In genomic region chr5:126531543-126532120, GRCh38 we compare ENCODE assay signal across 12 cellular contexts.
A peak's percentile ranks its signal among the peaks of the same experiment; 100 is the strongest.
DNase-seq lines count a peak whose midpoint lies in the region; ATAC-seq and TF ChIP-seq lines count a peak whose summit lies in the region.
"Had no signal": no experiment of that assay in that cellular context is flagged by ENCODE, and none has a peak within 500 bp of the region (broad histone marks: within the 10 kb centered on the region; RNA-seq: fewer than 3 reads in every experiment).

No MANE protein-coding gene starts in this region.

- H3K4me1 ChIP-seq in IMR-90 (ENCODE audit: control insufficient read depth, insufficient read depth, low read length) (peaks cover 10% of the 10 kb centered on the region), spleen (no peaks in the 10 kb centered on the region), PC-3 (ENCODE audit: insufficient read depth, low read length) (no peaks in the 10 kb centered on the region), A673 (ENCODE audit: insufficient read depth, low read length, poor library complexity, severe bottlenecking) (no peaks in the 10 kb centered on the region)

- H3K9me3 ChIP-seq in IMR-90 (ENCODE audit: control insufficient read depth, insufficient read depth, low read length), result no peaks in the 10 kb centered on the region
- peaks cover 0 to 7% (median 0%) of the 10 kb centered on the region in 8 donors for H3K9me3 ChIP-seq in spleen
- H3K9me3 ChIP-seq in PC-3 (ENCODE audit: low read length), result no peaks in the 10 kb centered on the region
- H3K9me3 ChIP-seq in A673 (ENCODE audit: low read depth, low read length, poor library complexity, severe bottlenecking), result no peaks in the 10 kb centered on the region

- in situ Hi-C loops in IMR-90 (cut with MboI; ENCODE audit: low sequenced_read_pairs), result no loop called here
- in situ Hi-C loops in astrocyte of the spinal cord (cut with HindIII; ENCODE audit: low sequenced_read_pairs), result no loop called here

- peak overlapping the region; percentile 31 to 59; a peak in 3 of 4 replicates for H4K8ac ChIP-seq in IMR-90 (ENCODE audit: low read depth in 2 of 2, low read length in 2 of 2)

- H3K9me1 ChIP-seq in IMR-90 (ENCODE audit: insufficient read depth, low read length), result peaks cover 4% of the 10 kb centered on the region

- no peak for TF ChIP-seq CTCF in IMR-90 (conservative IDR thresholded peaks at IDR 0.05; ENCODE audit: low read depth, low read length)
- no peak for TF ChIP-seq CTCF in astrocyte of the spinal cord (IDR thresholded peaks at IDR 0.05; ENCODE audit: low read depth, low read length)
- no peak for TF ChIP-seq CTCF in spleen (IDR thresholded peaks at IDR 0.05 in 8 of 11, conservative IDR thresholded peaks at IDR 0.05 in 3 of 11)
- TF ChIP-seq CTCF in PC-3 (conservative IDR thresholded peaks at IDR 0.05; ENCODE audit: low read depth, low read length), result no peak
- no peak for TF ChIP-seq CTCF in A673 (conservative IDR thresholded peaks at IDR 0.05; ENCODE audit: low read depth, low read length)

- H4K91ac ChIP-seq in IMR-90 (ENCODE audit: insufficient read depth, low read depth, low read length), result no peak overlapping the region

- peak overlapping the region; percentile 25; the same call in 1 of the 2 replicates for H3K4ac ChIP-seq in IMR-90 (ENCODE audit: low read depth, low read length)

- H3K79me1 ChIP-seq in IMR-90 (ENCODE audit: low read depth in 1 of 2, low read length in 2 of 2), result no peaks in the 10 kb centered on the region

- TF ChIP-seq POLR2A in IMR-90 (IDR thresholded peaks at IDR 0.05; ENCODE audit: low read depth, low read length) (no peak), spleen (IDR thresholded peaks at IDR 0.05) (no peak)

- CTCF ChIA-PET in IMR-90 (lab: Yijun Ruan, JAX) (interaction anchor here (0.8 to 1.3 kb wide), 2 partner anchors 32 to 183 kb away, joined by 4 read pairs; no protein-coding TSS in a partner anchor), PC-3 (lab: Charles Lee) (no interaction called here), A673 (lab: Charles Lee) (no interaction called here)

- no peaks in the 10 kb centered on the region for H3K9me3 Mint-ChIP-seq in activated T-cell treated with anti-CD3 and anti-CD28 coated beads, Interleukin-2, amount 50 U/mL, for 4 hours

- no TSS peak for BruUV-seq in IMR-90 (replicated peaks; lab: Mats Ljungman, UMichigan)
- BruUV-seq in PC-3 (replicated peaks; lab: Mats Ljungman, UMichigan), result no TSS peak
- BruUV-seq in A673 (replicated peaks; lab: Mats Ljungman, UMichigan), result no TSS peak

- H3K4me3 ChIP-seq in IMR-90 (ENCODE audit: insufficient read depth, low read depth, low read length) (no peak overlapping the region), astrocyte of the spinal cord (ENCODE audit: low read depth, low read length) (no peak overlapping the region), spleen (no peak overlapping the region), PC-3 (ENCODE audit: low read length) (no peak overlapping the region), A673 (ENCODE audit: low read depth, low read length, poor library complexity, severe bottlenecking) (no peak overlapping the region)

- no peak overlapping the region for H3K9ac ChIP-seq in IMR-90 (ENCODE audit: low read depth, low read length)
- no peak overlapping the region for H3K9ac ChIP-seq in PC-3 (ENCODE audit: low read length)

- H3K56ac ChIP-seq in IMR-90 (ENCODE audit: extremely low read depth, insufficient read depth, low read length), result no peak overlapping the region

- no peak overlapping the region for H3K18ac ChIP-seq in IMR-90 (ENCODE audit: low read depth, low read length)

- 0 out of 2 replicates have a peak overlapping the region, but pooled peaks have one; percentile 6 for H2BK120ac ChIP-seq in IMR-90 (ENCODE audit: low read depth, low read length)

- H3K9me2 ChIP-seq in PC-3 (replicated peaks; ENCODE audit: low read length), result no peaks in the 10 kb centered on the region

- no peaks in the 10 kb centered on the region for H3K36me3 Mint-ChIP-seq in activated T-cell treated with anti-CD3 and anti-CD28 coated beads, Interleukin-2, amount 50 U/mL, for 4 hours (ENCODE audit: insufficient read depth)

- DNase-seq in IMR-90, result peak; percentile 62
- peak; percentile 43 for DNase-seq in astrocyte of the spinal cord (ENCODE audit: low read depth, low spot score)
- no peak for DNase-seq in spleen
- no peak for DNase-seq in PC-3
- DNase-seq in A673 (ENCODE audit: low spot score), result no peak
- DNase-seq in activated T-cell treated with anti-CD3 and anti-CD28 coated beads, Interleukin-2, amount 50 U/mL, for 4 hours, result no peak
- DNase-seq: activated CD4-positive, CD25-positive, alpha-beta regulatory T cell treated with anti-CD3 and anti-CD28 coated beads, Interleukin-2, amount 50 U/mL, for 72 hours; activated gamma-delta T cell; Calu3; effector CD8-positive, alpha-beta T cell had no signal

- no CpG with 5 or more reads among the region's 4 CpGs for WGBS in IMR-90 (ENCODE audit: extremely low coverage in 2 of 2, insufficient read length in 1 of 2), 2 experiments
- 61 to 80% (median 79%) methylated on average over 4 of the region's 4 CpGs for WGBS in spleen, 5 donors

- no peaks in the 10 kb centered on the region for H3K27me3 ChIP-seq in IMR-90 (ENCODE audit: control insufficient read depth, insufficient read depth, low read length)
- H3K27me3 ChIP-seq in layer of hippocampus (ENCODE audit: control insufficient read depth, insufficient read depth, low read length), result no peaks in the 10 kb centered on the region
- H3K27me3 ChIP-seq in spleen (replicated peaks in 1 of 7), result no peaks in the 10 kb centered on the region
- H3K27me3 ChIP-seq in PC-3 (ENCODE audit: low read length), result no peaks in the 10 kb centered on the region
- H3K27me3 ChIP-seq in A673 (replicated peaks; ENCODE audit: insufficient read depth, low read depth, low read length, poor library complexity), result no peaks in the 10 kb centered on the region

- no peak overlapping the region for H3K23ac ChIP-seq in IMR-90 (ENCODE audit: low read depth, low read length)

- H3F3A ChIP-seq in PC-3 (ENCODE audit: low read length, unreplicated experiment), result no peaks in the 10 kb centered on the region

- TF ChIP-seq RAD21 in IMR-90 (IDR thresholded peaks at IDR 0.05; ENCODE audit: low read length), result no peak

- peak; percentile 68 for ATAC-seq in IMR-90 (ENCODE audit: low read depth)
- no peak for ATAC-seq in HG03097 (IDR thresholded peaks at IDR 0.05; ENCODE audit: low FRiP score, unreplicated experiment)
- no peak; the same call in 1 of the 2 replicates for ATAC-seq in PC-3
- ATAC-seq in activated T-cell treated with anti-CD3 and anti-CD28 coated beads, Interleukin-2, amount 50 U/mL, for 4 hours, result no peak

- H2BK15ac ChIP-seq in IMR-90 (ENCODE audit: low read depth, low read length), result no peak overlapping the region; the same call in 2 of the 3 replicates

- H2AK9ac ChIP-seq in IMR-90 (replicated peaks; ENCODE audit: low read depth, low read length, poor library complexity), result no peak overlapping the region

- H2BK5ac ChIP-seq in IMR-90 (ENCODE audit: low read depth, low read length, poor library complexity, severe bottlenecking), result no peak overlapping the region

- H2AFZ ChIP-seq in IMR-90 (replicated peaks; ENCODE audit: low read length, poor library complexity), result no peak overlapping the region
- H2AFZ ChIP-seq in PC-3 (ENCODE audit: low read length), result no peak overlapping the region

- no peak overlapping the region for H4K5ac ChIP-seq in IMR-90 (ENCODE audit: low read depth, low read length)

- H3K36me3 ChIP-seq in IMR-90 (ENCODE audit: control insufficient read depth, insufficient read depth, low read length), result no peaks in the 10 kb centered on the region
- H3K36me3 ChIP-seq in spleen, result no peaks in the 10 kb centered on the region
- H3K36me3 ChIP-seq in PC-3 (ENCODE audit: low read depth, low read length), result no peaks in the 10 kb centered on the region
- no peaks in the 10 kb centered on the region for H3K36me3 ChIP-seq in A673 (ENCODE audit: insufficient read depth, low read length, poor library complexity, severe bottlenecking)

- no peak overlapping the region for H2AK5ac ChIP-seq in IMR-90 (ENCODE audit: low read depth, low read length)

- no peak overlapping the region for H3K4me3 Mint-ChIP-seq in activated T-cell treated with anti-CD3 and anti-CD28 coated beads, Interleukin-2, amount 50 U/mL, for 4 hours

- H4K20me1 ChIP-seq in IMR-90 (ENCODE audit: insufficient read depth, low read length) (no peaks in the 10 kb centered on the region), PC-3 (ENCODE audit: low read length) (no peaks in the 10 kb centered on the region)

- 0 out of 2 replicates have a peak overlapping the region, but pooled peaks have one; percentile 46 for H3K14ac ChIP-seq in IMR-90 (replicated peaks; ENCODE audit: low read depth, low read length)

- no peaks in the 10 kb centered on the region for H3K27me3 Mint-ChIP-seq in activated T-cell treated with anti-CD3 and anti-CD28 coated beads, Interleukin-2, amount 50 U/mL, for 4 hours (ENCODE audit: low read depth)

- H3K79me2 ChIP-seq in PC-3 (ENCODE audit: low read length), result no peaks in the 10 kb centered on the region

- intact Hi-C loops in IMR-90 (cut with micrococcal nuclease), result loop anchor here (5.0 kb wide), 1 partner anchor 1794 kb away; no protein-coding TSS in a partner anchor
- intact Hi-C loops in spleen (cut with DNase I; ENCODE audit: low total_unique reads), result no loop called here
- intact Hi-C loops in PC-3 (cut with micrococcal nuclease), result no loop called here
- intact Hi-C loops in A673 (cut with micrococcal nuclease; ENCODE audit: unreplicated experiment), result loop anchor here (10.0 kb wide), 1 partner anchor 297 kb away; no protein-coding TSS in a partner anchor

- dilution Hi-C loops in IMR-90 (cut with HindIII; ENCODE audit: low sequenced_read_pairs, unreplicated experiment), result no loop called here

- no peaks in the 10 kb centered on the region for H3K4me1 Mint-ChIP-seq in activated T-cell treated with anti-CD3 and anti-CD28 coated beads, Interleukin-2, amount 50 U/mL, for 4 hours (ENCODE audit: low read depth)

- POLR2A ChIA-PET in IMR-90 (lab: Charles Lee; ENCODE audit: unreplicated experiment) (no interaction called here), PC-3 (lab: Charles Lee; ENCODE audit: unreplicated experiment) (no interaction called here), A673 (lab: Charles Lee; ENCODE audit: low non-redundant PET) (no interaction called here)

- no peak overlapping the region; the same call in none of the 2 replicates for H3K4me2 ChIP-seq in IMR-90 (ENCODE audit: low read depth, low read length)
- no peak overlapping the region for H3K4me2 ChIP-seq in PC-3 (ENCODE audit: low read length)

- H2BK20ac ChIP-seq in IMR-90 (ENCODE audit: low read depth, low read length), result peak overlapping the region; percentile 36

- H3K27ac ChIP-seq in IMR-90 (ENCODE audit: insufficient read depth, low read length), result no peak overlapping the region
- peak overlapping the region; percentile 66 for H3K27ac ChIP-seq in layer of hippocampus (ENCODE audit: low read depth, low read length)
- peak overlapping the region in 6 of 8 donors; percentile 9 to 64 (median 46) for H3K27ac ChIP-seq in spleen
- no peak overlapping the region for H3K27ac ChIP-seq in PC-3 (ENCODE audit: low read length)
- H3K27ac ChIP-seq in A673 (ENCODE audit: low read depth, low read length, poor library complexity, severe bottlenecking), result no peak overlapping the region

TF ChIP-seq in IMR-90, 13 proteins besides CTCF, POLR2A, EP300 and RAD21 (continues in another document):
- TF ChIP-seq CEBPB (IDR thresholded peaks at IDR 0.05; ENCODE audit: low read depth, low read length), result no peak
- no peak for TF ChIP-seq SMC3 (IDR thresholded peaks at IDR 0.05; ENCODE audit: low read depth, low read length)
- no peak for TF ChIP-seq BHLHE40 (IDR thresholded peaks at IDR 0.05; ENCODE audit: low read depth, low read length)

Comparison
In these comparisons a context has a peak if more than half of its experiments do, and no peak if none do; other contexts are left out.
1. DNase-seq: peak in IMR-90 (single experiment) and astrocyte of the spinal cord (single experiment); none in spleen (single experiment), PC-3 (single experiment), A673 (single experiment) and activated T-cell treated with anti-CD3 and anti-CD28 coated beads, Interleukin-2, amount 50 U/mL, for 4 hours (single experiment).
2. H3K27ac ChIP-seq: peak in layer of hippocampus (single experiment) and spleen (6 of 8); none in IMR-90 (single experiment), PC-3 (single experiment) and A673 (single experiment).
3. intact Hi-C loops: an anchor here in IMR-90 (5.0 kb wide) and A673 (10.0 kb wide); none called in spleen and PC-3.